ENCODE assay signal across 11 cellular contexts in genomic region chr4:24642941-24643628, GRCh38. TPM values are rescaled to one million over a fixed set of nuclear protein-coding genes. Genes with fewer than 3 reads are reported as not detected.
DNase-seq lines count a peak whose midpoint lies in the region; ATAC-seq, FAIRE-seq and TF ChIP-seq lines count a peak whose summit lies in the region.
"Had no signal": no experiment of that assay in that cellular context is flagged by ENCODE, and none has a peak within 500 bp of the region (broad histone marks: within the 10 kb centered on the region; RNA-seq: fewer than 3 reads in every experiment).

No MANE protein-coding gene starts in this region.

- H3K4me1 ChIP-seq in HepG2 (ENCODE audit: insufficient read depth, low read length): peaks cover 7% of the 10 kb centered on the region; the same call in 1 of the 2 replicates

- TF ChIP-seq POLR2A in HepG2 (IDR thresholded peaks at IDR 0.05; ENCODE audit: insufficient read depth in 1 of 2, low read depth in 2 of 2, low read length in 2 of 2): no peak

- H3K4me3 ChIP-seq in HFF-Myc (replicated peaks; ENCODE audit: low read depth, low read length) (no peak overlapping the region), astrocyte of the spinal cord (ENCODE audit: low read depth, low read length) (no peak overlapping the region), HepG2 (replicated peaks in 1 of 3; ENCODE audit: insufficient read depth in 1 of 3, low read depth in 2 of 3, low read length in 3 of 3) (no peak overlapping the region)
- H3K4me3 ChIP-seq: tibial artery had no signal

- TF ChIP-seq RAD21 in HepG2 (CRISPR knock-in tag; IDR thresholded peaks at IDR 0.05): no peak

- H3K9ac ChIP-seq in HepG2 (ENCODE audit: insufficient read depth, low read depth, low read length): no peak overlapping the region

- CTCF ChIA-PET in HepG2 (lab: Yijun Ruan, JAX; ENCODE audit: low intra/inter-chr PET ratio, low total read pairs): no interaction called here

- H3K4me2 ChIP-seq in HepG2 (ENCODE audit: low read depth, low read length): no peak overlapping the region

- no peak overlapping the region for H2AFZ ChIP-seq in HepG2 (ENCODE audit: low read length)

- in situ Hi-C loops in Caki2 (cut with HindIII; ENCODE audit: low pct_unique_long_range_greater_than_20kb, low sequenced_read_pairs) (no loop called here), astrocyte of the spinal cord (cut with HindIII; ENCODE audit: low sequenced_read_pairs) (no loop called here), HepG2 (cut with HindIII; ENCODE audit: extremely low pct_ligation_motif_present, low pct_unique_long_range_greater_than_20kb) (no loop called here)

- no TSS peak for BruUV-seq in HepG2 (replicated peaks; lab: Mats Ljungman, UMichigan)

- POLR2A ChIA-PET in HepG2 (lab: Yijun Ruan, JAX): no interaction called here

- intact Hi-C loops in HepG2 (cut with micrococcal nuclease; ENCODE audit: unreplicated experiment): no loop called here

- no peak overlapping the region for H3K27ac ChIP-seq in HepG2 (ENCODE audit: extremely low read length, insufficient read depth, low read length)
- no peak overlapping the region for H3K27ac ChIP-seq in substantia nigra (ENCODE audit: low read depth, low read length, poor library complexity, severe bottlenecking)
- H3K27ac ChIP-seq: tibial artery had no signal

- TF ChIP-seq EP300 in HepG2 (IDR thresholded peaks at IDR 0.05; ENCODE audit: low read depth in 2 of 2, low read length in 2 of 2): no peak
- no peak for TF ChIP-seq EP300 in HepG2 (CRISPR knock-in tag; IDR thresholded peaks at IDR 0.05; ENCODE audit: borderline replicate concordance)

- peaks cover 24% of the 10 kb centered on the region for H3K27me3 Mint-ChIP-seq in activated T-cell treated with anti-CD3 and anti-CD28 coated beads, Interleukin-2, amount 50 U/mL, for 24 hours

- 6% methylated on average over 5 of the region's 5 CpGs for WGBS in HepG2 (ENCODE audit: low lambda C conversion rate)

- no peak overlapping the region for H3K4me3 Mint-ChIP-seq in activated T-cell treated with anti-CD3 and anti-CD28 coated beads, Interleukin-2, amount 50 U/mL, for 24 hours

- ATAC-seq in HepG2: peak; percentile 73

- no peaks in the 10 kb centered on the region for H3K9me3 Mint-ChIP-seq in activated T-cell treated with anti-CD3 and anti-CD28 coated beads, Interleukin-2, amount 50 U/mL, for 24 hours

- TF ChIP-seq CTCF in HFF-Myc (IDR thresholded peaks at IDR 0.05; ENCODE audit: low read depth, low read length, missing control alignments) (no peak), astrocyte of the spinal cord (IDR thresholded peaks at IDR 0.05; ENCODE audit: low read depth, low read length) (no peak), HepG2 (CRISPR knock-in tag; IDR thresholded peaks at IDR 0.05) (no peak)

- FAIRE-seq in HepG2 (lab: Jason Lieb, UNC): no peak
- FAIRE-seq in GM19239 (lab: Jason Lieb, UNC): no peak

- no peaks in the 10 kb centered on the region for H3K4me1 Mint-ChIP-seq in activated T-cell treated with anti-CD3 and anti-CD28 coated beads, Interleukin-2, amount 50 U/mL, for 24 hours (ENCODE audit: low read depth)

- H3K79me2 ChIP-seq in HepG2 (ENCODE audit: insufficient read depth, low read length): no peaks in the 10 kb centered on the region

- no peaks in the 10 kb centered on the region for H3K36me3 Mint-ChIP-seq in activated T-cell treated with anti-CD3 and anti-CD28 coated beads, Interleukin-2, amount 50 U/mL, for 24 hours (ENCODE audit: low read depth)

- DNase-seq in Caki2 (ENCODE audit: low read depth) (peak; percentile 87), HFF-Myc (ENCODE audit: extremely low read depth, low read depth) (peak; percentile 90), astrocyte of the spinal cord (ENCODE audit: low read depth, low spot score) (peak; percentile 54), HepG2 (ENCODE audit: low spot score) (peak; percentile 60), GM19239 (ENCODE audit: insufficient read length, low spot score) (no peak), substantia nigra (lab: John Stamatoyannopoulos, UW) (no peak), COR-L47 (lab: John Stamatoyannopoulos, UW) (no peak)
- no peak for DNase-seq in activated T-cell treated with anti-CD3 and anti-CD28 coated beads, Interleukin-2, amount 50 U/mL, for 24 hours
- DNase-seq: DMS153, NCI-H2107, tibial artery had no signal

- no peaks in the 10 kb centered on the region; a peak in 1 of 5 replicates for H3K27me3 ChIP-seq in HepG2 (ENCODE audit: control insufficient read depth in 1 of 2, insufficient read depth in 2 of 2, low read length in 2 of 2)
- H3K27me3 ChIP-seq: tibial artery had no signal

- H4K20me1 ChIP-seq in HepG2 (ENCODE audit: insufficient read depth, low read length): no peaks in the 10 kb centered on the region

- no peaks in the 10 kb centered on the region for H3K36me3 ChIP-seq in HepG2 (replicated peaks in 1 of 2; ENCODE audit: control insufficient read depth in 1 of 2, insufficient read depth in 2 of 2, low read length in 2 of 2)
- H3K36me3 ChIP-seq: tibial artery had no signal

- H3K27ac Mint-ChIP-seq in activated T-cell treated with anti-CD3 and anti-CD28 coated beads, Interleukin-2, amount 50 U/mL, for 24 hours: no peak overlapping the region

- no peaks in the 10 kb centered on the region for H3K9me3 ChIP-seq in HepG2 (ENCODE audit: low read length)
- H3K9me3 ChIP-seq: tibial artery had no signal

TF ChIP-seq in HepG2, 621 proteins besides CTCF, POLR2A, EP300 and RAD21 (continues in another document):
- TF ChIP-seq ZBED4 (CRISPR knock-in tag; IDR thresholded peaks at IDR 0.05; ENCODE audit: borderline replicate concordance) (no peak), ZNF841 (CRISPR knock-in tag; IDR thresholded peaks at IDR 0.05; ENCODE audit: borderline replicate concordance) (no peak), CREB1 (IDR thresholded peaks at IDR 0.05) (peak; percentile 39; the same call in 1 of the 2 replicates), CREB1 (CRISPR knock-in tag; IDR thresholded peaks at IDR 0.05) (no peak), TEAD3 (CRISPR knock-in tag; optimal IDR thresholded peaks at IDR 0.05; ENCODE audit: borderline replicate concordance) (peak; percentile 66), FOSL1 (CRISPR knock-in tag; IDR thresholded peaks at IDR 0.05; ENCODE audit: borderline replicate concordance) (peak; percentile 30; the same call in 1 of the 2 replicates)

RNA-seq across cellular contexts. Expression of gene DHX15, which starts 58.7 kb away (rescaled TPM):
- 159 and 170 TPM in 2 replicates for total RNA-seq in Caki2 (2014; rRNA removed; shearing (Covaris generic); ENCODE audit: low replicate concordance)
- total RNA-seq in HepG2 (2016; rRNA removed; fragmentation: Illumina TruSeq; extraction: Trizol): 165 and 198 TPM in 2 replicates
- total RNA-seq in HepG2 (2016; cell fraction: cytosol; rRNA removed; fragmentation: Illumina TruSeq; extraction: Trizol; ENCODE audit: low read depth): 19.0 and 24.6 TPM in 2 replicates
- 159 and 207 TPM in 2 replicates for total RNA-seq in HepG2 (2016; cell fraction: insoluble cytoplasmic fraction; rRNA removed; fragmentation: Illumina TruSeq; extraction: Trizol)
- 50.2 and 58.7 TPM in 2 replicates for total RNA-seq in HepG2 (2016; cell fraction: membrane; rRNA removed; fragmentation: Illumina TruSeq; extraction: Trizol)
- total RNA-seq in HepG2 (2016; cell fraction: nucleus; rRNA removed; fragmentation: Illumina TruSeq; extraction: Trizol): 250 and 254 TPM in 2 replicates
- polyA plus RNA-seq in HepG2 (2011; rRNA removed): 77.2 and 92.9 TPM in 2 replicates
- polyA plus RNA-seq in HepG2 (2011; cell fraction: cytosol; rRNA removed): 33.7 and 45.6 TPM in 2 replicates
- 115 and 138 TPM in 2 replicates for polyA plus RNA-seq in HepG2 (2011; cell fraction: nucleus; rRNA removed)
- 79.8 and 86.1 TPM in 2 replicates for polyA plus RNA-seq in HepG2 (2012)
- 9.6 and 13.3 TPM in 2 replicates for polyA plus RNA-seq in HepG2 (2016; cell fraction: cytosol; fragmentation: Illumina TruSeq; extraction: Trizol; ENCODE audit: low read depth)
- polyA plus RNA-seq in HepG2 (2016; cell fraction: insoluble cytoplasmic fraction; fragmentation: Illumina TruSeq; extraction: Trizol; ENCODE audit: low read depth): 153 and 171 TPM in 2 replicates
- polyA plus RNA-seq in HepG2 (2016; cell fraction: membrane; fragmentation: Illumina TruSeq; extraction: Trizol; ENCODE audit: low read depth): 31.8 and 34.9 TPM in 2 replicates
- 187 and 190 TPM in 2 replicates for polyA plus RNA-seq in HepG2 (2016; cell fraction: nucleus; fragmentation: Illumina TruSeq; extraction: Trizol; ENCODE audit: insufficient read depth, low read depth)
- polyA minus RNA-seq in HepG2 (2011; rRNA and poly(A)+ RNA removed; ENCODE audit: low replicate concordance): 100 and 159 TPM in 2 replicates
- 55.3 and 55.4 TPM in 2 replicates for polyA minus RNA-seq in HepG2 (2011; cell fraction: cytosol; rRNA and poly(A)+ RNA removed)
- 424 and 461 TPM in 2 replicates for polyA minus RNA-seq in HepG2 (2011; cell fraction: nucleus; rRNA and poly(A)+ RNA removed)

Comparison
In these comparisons a context has a peak if more than half of its experiments do, and no peak if none do; other contexts are left out.
1. DNase-seq: peak in Caki2 (single experiment), HFF-Myc (single experiment), astrocyte of the spinal cord (single experiment) and HepG2 (single experiment); none in GM19239 (single experiment), activated T-cell treated with anti-CD3 and anti-CD28 coated beads, Interleukin-2, amount 50 U/mL, for 24 hours (single experiment), substantia nigra (0 of 49) and COR-L47 (single experiment).